In genomic region chr4:49514171-49514699, GRCh38 we compare ENCODE assay signal across 8 cellular contexts.
A peak's percentile ranks its signal among the peaks of the same experiment; 100 is the strongest.
DNase-seq lines count a peak whose midpoint lies in the region; TF ChIP-seq lines count a peak whose summit lies in the region.
"Not testable (repeated sequence)": the region's sequence is repeated elsewhere in the genome, so short reads cannot be mapped to it uniquely, and the experiment has no call there.

No MANE protein-coding gene starts in this region.

- not testable (repeated sequence) for H3K36me3 ChIP-seq in HEK293 (ENCODE audit: control insufficient read depth in 2 of 2, insufficient read depth in 1 of 2, low read length in 2 of 2)

- not testable (repeated sequence) for H3K27ac Mint-ChIP-seq in activated CD4-positive, alpha-beta T cell treated with anti-CD3 and anti-CD28 coated beads, Interleukin-2, amount 10 ng/mL, durations not matched to agents 7 days and 5 days; progenitor cell of endocrine pancreas

- CTCF ChIA-PET in HEK293 (lab: Yijun Ruan, JAX); activated CD4-positive, alpha-beta T cell treated with anti-CD3 and anti-CD28 coated beads, Interleukin-2, amount 10 ng/mL, durations not matched to agents 7 days and 5 days (lab: Charles Lee): not testable (repeated sequence)

- TF ChIP-seq CTCF in HEK293 (tag by site-specific recombination; IDR thresholded peaks at IDR 0.05); fibroblast of mammary gland (conservative IDR thresholded peaks at IDR 0.05; ENCODE audit: control insufficient read depth, insufficient read depth, low read depth, low read length); progenitor cell of endocrine pancreas (IDR thresholded peaks at IDR 0.05; ENCODE audit: unreplicated experiment): not testable (repeated sequence)

- not testable (repeated sequence) for H3K36me3 Mint-ChIP-seq in activated CD4-positive, alpha-beta T cell treated with anti-CD3 and anti-CD28 coated beads, Interleukin-2, amount 10 ng/mL, durations not matched to agents 7 days and 5 days (ENCODE audit: low read depth)
- peaks cover 26% of the 10 kb centered on the region for H3K36me3 Mint-ChIP-seq in progenitor cell of endocrine pancreas (ENCODE audit: insufficient read depth)

- POLR2A ChIA-PET in HEK293 (lab: Yijun Ruan, JAX); activated CD4-positive, alpha-beta T cell treated with anti-CD3 and anti-CD28 coated beads, Interleukin-2, amount 10 ng/mL, durations not matched to agents 7 days and 5 days (lab: Charles Lee): not testable (repeated sequence)

- not testable (repeated sequence) for H3K27ac ChIP-seq in HEK293 (ENCODE audit: extremely low read depth, low read depth, low read length)

- peak; percentile 18 for DNase-seq in activated CD4-positive, alpha-beta T cell treated with anti-CD3 and anti-CD28 coated beads, Interleukin-2, amount 10 ng/mL, durations not matched to agents 7 days and 5 days
- peak; percentile 7 for DNase-seq in activated naive CD4-positive, alpha-beta T cell treated with Interleukin-2 at 50 U/mL for 16 hours
- peak; percentile 14 for DNase-seq in fibroblast of mammary gland (ENCODE audit: low read depth)
- peak; percentile 96 for DNase-seq in mesenteric fat pad (ENCODE audit: low spot score)
- DNase-seq in progenitor cell of endocrine pancreas (ENCODE audit: low spot score, unreplicated experiment): peak; percentile 58
- peak; percentile 61 for DNase-seq in ureter (ENCODE audit: low spot score)

- peaks cover 60% of the 10 kb centered on the region for H3K9me3 Mint-ChIP-seq in activated CD4-positive, alpha-beta T cell treated with anti-CD3 and anti-CD28 coated beads, Interleukin-2, amount 10 ng/mL, durations not matched to agents 7 days and 5 days
- peaks cover 68% of the 10 kb centered on the region for H3K9me3 Mint-ChIP-seq in progenitor cell of endocrine pancreas (ENCODE audit: low read depth)

- not testable (repeated sequence) for H3K27me3 Mint-ChIP-seq in activated CD4-positive, alpha-beta T cell treated with anti-CD3 and anti-CD28 coated beads, Interleukin-2, amount 10 ng/mL, durations not matched to agents 7 days and 5 days; progenitor cell of endocrine pancreas

- not testable (repeated sequence) for H3K4me3 ChIP-seq in HEK293 (ENCODE audit: low read depth, low read length); fibroblast of mammary gland (ENCODE audit: control insufficient read depth, low read depth, low read length)
- peak overlapping the region; percentile 9; the same call in 1 of the 2 replicates for H3K4me3 ChIP-seq in iPS-18c (ENCODE audit: insufficient read depth, low read depth, low read length)

- H3K4me1 Mint-ChIP-seq in activated CD4-positive, alpha-beta T cell treated with anti-CD3 and anti-CD28 coated beads, Interleukin-2, amount 10 ng/mL, durations not matched to agents 7 days and 5 days; progenitor cell of endocrine pancreas (ENCODE audit: low read depth): not testable (repeated sequence)

- not testable (repeated sequence) for H3K4me3 Mint-ChIP-seq in activated CD4-positive, alpha-beta T cell treated with anti-CD3 and anti-CD28 coated beads, Interleukin-2, amount 10 ng/mL, durations not matched to agents 7 days and 5 days; progenitor cell of endocrine pancreas (ENCODE audit: low read depth)

- H3K9me3 ChIP-seq in HEK293 (ENCODE audit: control insufficient read depth, insufficient read depth, low read depth, low read length): not testable (repeated sequence)
- peaks cover 57% of the 10 kb centered on the region for H3K9me3 ChIP-seq in iPS-18c (ENCODE audit: control insufficient read depth, insufficient read depth, low read length)

- H3K4me1 ChIP-seq in HEK293 (ENCODE audit: control insufficient read depth, insufficient read depth, low read length): not testable (repeated sequence)

TF ChIP-seq in HEK293, 187 proteins besides CTCF, POLR2A, EP300 and RAD21:
- peak; percentile 70; the same call in 1 of the 2 replicates for TF ChIP-seq ZNF394 (tag by site-specific recombination; IDR thresholded peaks at IDR 0.05; ENCODE audit: borderline replicate concordance)
- peak; percentile 66 for TF ChIP-seq KLF9 (tag by site-specific recombination; IDR thresholded peaks at IDR 0.05; ENCODE audit: low read depth)
- TF ChIP-seq ZNF571 (tag by site-specific recombination; IDR thresholded peaks at IDR 0.05): 0 out of 2 replicates have a peak, but pooled peaks have one; percentile 68
- 0 out of 2 replicates have a peak, but pooled peaks have one; percentile 28 for TF ChIP-seq ZNF544 (tag by site-specific recombination; IDR thresholded peaks at IDR 0.05)
- TF ChIP-seq ZNF521 (tag by site-specific recombination; IDR thresholded peaks at IDR 0.05): peak; percentile 27; the same call in 1 of the 2 replicates
- 0 out of 2 replicates have a peak, but pooled peaks have one; percentile 18 for TF ChIP-seq ZFP3 (tag by site-specific recombination; IDR thresholded peaks at IDR 0.05; ENCODE audit: low read depth)
- TF ChIP-seq ZNF398 (tag by site-specific recombination; IDR thresholded peaks at IDR 0.05): 0 out of 2 replicates have a peak, but pooled peaks have one; percentile 14
- peak; percentile 47; the same call in 1 of the 2 replicates for TF ChIP-seq ZNF560 (tag by site-specific recombination; IDR thresholded peaks at IDR 0.05; ENCODE audit: borderline replicate concordance)
- 0 out of 2 replicates have a peak, but pooled peaks have one; percentile 29 for TF ChIP-seq ZNF776 (tag by site-specific recombination; IDR thresholded peaks at IDR 0.05; ENCODE audit: borderline replicate concordance)
- 0 out of 2 replicates have a peak, but pooled peaks have one; percentile 29 for TF ChIP-seq ZNF621 (tag by site-specific recombination; IDR thresholded peaks at IDR 0.05)
- 0 out of 2 replicates have a peak, but pooled peaks have one; percentile 59 for TF ChIP-seq SALL2 (tag by site-specific recombination; IDR thresholded peaks at IDR 0.05; ENCODE audit: borderline replicate concordance)
- TF ChIP-seq ZNF777 (tag by site-specific recombination; IDR thresholded peaks at IDR 0.05; ENCODE audit: borderline replicate concordance): peak; percentile 41; the same call in 1 of the 2 replicates
- peak; percentile 21; the same call in 1 of the 2 replicates for TF ChIP-seq EGR2 (tag by site-specific recombination; IDR thresholded peaks at IDR 0.05; ENCODE audit: low read depth)

Comparison
In these comparisons a context has a peak if more than half of its experiments do, and no peak if none do; other contexts are left out.
1. DNase-seq: peak in every context shown above with its lines; median percentile 96 in mesenteric fat pad; 61 in ureter; 58 in progenitor cell of endocrine pancreas; 18 in activated CD4-positive, alpha-beta T cell treated with anti-CD3 and anti-CD28 coated beads, Interleukin-2, amount 10 ng/mL, durations not matched to agents 7 days and 5 days; 14 in fibroblast of mammary gland; 7 in activated naive CD4-positive, alpha-beta T cell treated with Interleukin-2 at 50 U/mL for 16 hours.